ENCODE assay signal across 8 cellular contexts in genomic region chr6:34887753-34888440, GRCh38. TPM values are rescaled to one million over a fixed set of nuclear protein-coding genes. Genes with fewer than 3 reads are reported as not detected.
A peak's percentile ranks its signal among the peaks of the same experiment; 100 is the strongest.
DNase-seq lines count a peak whose midpoint lies in the region; ATAC-seq, FAIRE-seq and TF ChIP-seq lines count a peak whose summit lies in the region.

Gene TAF11, minus strand, starts transcription at chr6:34888042. Its CDS starts 85 bp downstream, at chr6:34887957.

- TF ChIP-seq CTCF in DOHH2 (IDR thresholded peaks at IDR 0.05; ENCODE audit: low read depth, low read length, poor library complexity, severe bottlenecking) (no peak), fibroblast of lung (conservative IDR thresholded peaks at IDR 0.05 in 1 of 2, IDR thresholded peaks at IDR 0.05 in 1 of 2; ENCODE audit: low read depth in 1 of 2, low read length in 2 of 2) (no peak)

- H2AFZ ChIP-seq in fibroblast of lung (ENCODE audit: low read length) = peak within 1 kb of the TSS; percentile 95

- no peaks in the 10 kb centered on the region for H3K9me2 ChIP-seq in DOHH2 (replicated peaks; ENCODE audit: control insufficient read depth, low read length)

- H3K27me3 ChIP-seq in DOHH2 (ENCODE audit: control insufficient read depth, low read length) (no peaks in the 10 kb centered on the region), fibroblast of lung (ENCODE audit: control insufficient read depth, insufficient read depth, low read length) (no peaks in the 10 kb centered on the region)
- no peaks in the 10 kb centered on the region for H3K27me3 ChIP-seq in naive thymus-derived CD4-positive, alpha-beta T cell (ENCODE audit: control insufficient read depth in 2 of 2, insufficient read depth in 2 of 2, low read length in 2 of 2)

- peaks cover 24% of the 10 kb centered on the region for H3K4me1 Mint-ChIP-seq in activated T-helper 2 cell treated with anti-CD3 and anti-CD28 coated beads, Interferon-gamma antibody, Interleukin-2, Interleukin-4, amounts not matched to agents 10 μg/mL and 5 μg/mL and 100 μg/mL, durations not matched to agents 14 hours and 24 hours and 36 hours (ENCODE audit: low read depth)
- peaks cover 41 to 71% (median 58%) of the 10 kb centered on the region in 7 donors for H3K4me1 Mint-ChIP-seq in naive thymus-derived CD4-positive, alpha-beta T cell
- H3K4me1 Mint-ChIP-seq in stimulated activated memory B cell treated with anti-CD40 and anti-IgM and Interleukin-4, amounts not matched to agents 10 μg/mL and 1 μg/mL and 100 μg/mL, for 72 hours = peaks cover 56% of the 10 kb centered on the region

- peak within 1 kb of the TSS; percentile 93 for H3K9ac ChIP-seq in fibroblast of lung (ENCODE audit: insufficient read depth, low read length)

- H3K36me3 ChIP-seq in DOHH2 (ENCODE audit: control insufficient read depth, low read length) = peaks cover 29% of the 10 kb centered on the region
- no peaks in the 10 kb centered on the region for H3K36me3 ChIP-seq in fibroblast of lung (ENCODE audit: control insufficient read depth, insufficient read depth, low read length)
- peaks cover 0 to 17% (median 0%) of the 10 kb centered on the region in 3 experiments for H3K36me3 ChIP-seq in naive thymus-derived CD4-positive, alpha-beta T cell (ENCODE audit: control insufficient read depth in 2 of 3, insufficient read depth in 3 of 3, low read length in 3 of 3)

- H3K4me3 ChIP-seq in DOHH2 (ENCODE audit: low read length) = peak within 1 kb of the TSS; percentile 100
- peak within 1 kb of the TSS; percentile 87 to 100 (median 92) for H3K4me3 ChIP-seq in fibroblast of lung (replicated peaks in 1 of 4; ENCODE audit: control extremely low read depth in 1 of 4, insufficient read depth in 1 of 4, low read depth in 3 of 4, low read length in 4 of 4)
- H3K4me3 ChIP-seq in naive thymus-derived CD4-positive, alpha-beta T cell (ENCODE audit: low read length) = peak within 1 kb of the TSS; percentile 94

- CTCF ChIA-PET in naive thymus-derived CD4-positive, alpha-beta T cell (lab: Charles Lee) = interaction anchor here (0.6 to 1.6 kb wide), 2 partner anchors 9 to 97 kb away, joined by 3 to 6 read pairs; partner anchors contain the start of gene BLTP3A

- peak within 1 kb of the TSS; percentile 97 for H3K4me3 Mint-ChIP-seq in activated T-helper 2 cell treated with anti-CD3 and anti-CD28 coated beads, Interferon-gamma antibody, Interleukin-2, Interleukin-4, amounts not matched to agents 10 μg/mL and 5 μg/mL and 100 μg/mL, durations not matched to agents 14 hours and 24 hours and 36 hours (ENCODE audit: low read depth)
- peak within 1 kb of the TSS; percentile 92 to 100 (median 100) for H3K4me3 Mint-ChIP-seq in naive thymus-derived CD4-positive, alpha-beta T cell
- H3K4me3 Mint-ChIP-seq in stimulated activated memory B cell treated with anti-CD40 and anti-IgM and Interleukin-4, amounts not matched to agents 10 μg/mL and 1 μg/mL and 100 μg/mL, for 72 hours = peak within 1 kb of the TSS; percentile 99

- peak; percentile 80 for TF ChIP-seq POLR2A in H54 (IDR thresholded peaks at IDR 0.05; ENCODE audit: low read depth, low read length)
- peak; percentile 97 for TF ChIP-seq POLR2A in Raji (IDR thresholded peaks at IDR 0.05; ENCODE audit: insufficient read depth, low read depth, low read length)

- H3K4me1 ChIP-seq in DOHH2 (ENCODE audit: control insufficient read depth, low read length) (peaks cover 21% of the 10 kb centered on the region), fibroblast of lung (ENCODE audit: control insufficient read depth, extremely low read depth, insufficient read depth, low read length) (no peaks in the 10 kb centered on the region)
- peaks cover 15 to 18% of the 10 kb centered on the region in 2 donors for H3K4me1 ChIP-seq in naive thymus-derived CD4-positive, alpha-beta T cell (ENCODE audit: control insufficient read depth in 2 of 2, insufficient read depth in 2 of 2, low read length in 2 of 2)

- intact Hi-C loops in activated T-helper 2 cell treated with anti-CD3 and anti-CD28 coated beads, Interferon-gamma antibody, Interleukin-2, Interleukin-4, amounts not matched to agents 10 μg/mL and 5 μg/mL and 100 μg/mL, durations not matched to agents 14 hours and 24 hours and 36 hours (cut with micrococcal nuclease) = loop anchor here (1.0 to 10.0 kb wide), 2 partner anchors 93 to 131 kb away; partner anchors contain the start of genes BLTP3A and SNRPC
- intact Hi-C loops in naive thymus-derived CD4-positive, alpha-beta T cell (cut with micrococcal nuclease) = loop anchor here (1.0 to 5.0 kb wide), 14 partner anchors 24 to 1099 kb away; partner anchors contain the start of genes HMGA1 (in 2 of the 2), BLTP3A (in 1 of the 2), ILRUN (in 1 of the 2) and LEMD2 (in 1 of the 2)

- peaks cover 66% of the 10 kb centered on the region for H3K79me2 ChIP-seq in DOHH2 (ENCODE audit: control insufficient read depth, low read length)
- peaks cover 15% of the 10 kb centered on the region for H3K79me2 ChIP-seq in fibroblast of lung (ENCODE audit: control insufficient read depth, insufficient read depth, low read length)

- FAIRE-seq in H54 (lab: Jason Lieb, UNC) = peak; percentile 94

- peak; percentile 80 for ATAC-seq in naive thymus-derived CD4-positive, alpha-beta T cell
- peak; percentile 86 for ATAC-seq in stimulated activated memory B cell treated with anti-CD40 and anti-IgM and Interleukin-4, amounts not matched to agents 10 μg/mL and 1 μg/mL and 100 μg/mL, for 72 hours

- 0 out of 2 replicates have a peak, but pooled peaks cover 8% of the 10 kb centered on the region for H3F3A ChIP-seq in DOHH2 (ENCODE audit: control insufficient read depth, insufficient read depth)

- peaks cover 11% of the 10 kb centered on the region for H3K27me3 Mint-ChIP-seq in activated T-helper 2 cell treated with anti-CD3 and anti-CD28 coated beads, Interferon-gamma antibody, Interleukin-2, Interleukin-4, amounts not matched to agents 10 μg/mL and 5 μg/mL and 100 μg/mL, durations not matched to agents 14 hours and 24 hours and 36 hours (ENCODE audit: low read depth)
- peaks cover 0 to 16% (median 0%) of the 10 kb centered on the region in 5 donors for H3K27me3 Mint-ChIP-seq in naive thymus-derived CD4-positive, alpha-beta T cell
- H3K27me3 Mint-ChIP-seq in stimulated activated memory B cell treated with anti-CD40 and anti-IgM and Interleukin-4, amounts not matched to agents 10 μg/mL and 1 μg/mL and 100 μg/mL, for 72 hours = no peaks in the 10 kb centered on the region

- no peaks in the 10 kb centered on the region for H3K9me3 ChIP-seq in DOHH2 (ENCODE audit: control insufficient read depth, insufficient read depth, low read length)
- no peaks in the 10 kb centered on the region for H3K9me3 ChIP-seq in fibroblast of lung (ENCODE audit: control insufficient read depth, insufficient read depth, low read depth, low read length)
- H3K9me3 ChIP-seq in naive thymus-derived CD4-positive, alpha-beta T cell (ENCODE audit: control insufficient read depth in 2 of 3, low read length in 3 of 3) = no peaks in the 10 kb centered on the region

- H3K4me2 ChIP-seq in DOHH2 (ENCODE audit: low read length) (peak within 1 kb of the TSS; percentile 63), fibroblast of lung (ENCODE audit: extremely low read depth, insufficient read depth, low read length) (peak within 1 kb of the TSS; percentile 99)

- H3K36me3 Mint-ChIP-seq in activated T-helper 2 cell treated with anti-CD3 and anti-CD28 coated beads, Interferon-gamma antibody, Interleukin-2, Interleukin-4, amounts not matched to agents 10 μg/mL and 5 μg/mL and 100 μg/mL, durations not matched to agents 14 hours and 24 hours and 36 hours (ENCODE audit: low read depth) = peaks cover 27% of the 10 kb centered on the region
- H3K36me3 Mint-ChIP-seq in naive thymus-derived CD4-positive, alpha-beta T cell = peaks cover 10 to 23% (median 16%) of the 10 kb centered on the region in 5 donors
- H3K36me3 Mint-ChIP-seq in stimulated activated memory B cell treated with anti-CD40 and anti-IgM and Interleukin-4, amounts not matched to agents 10 μg/mL and 1 μg/mL and 100 μg/mL, for 72 hours = peaks cover 24% of the 10 kb centered on the region

- H4K20me1 ChIP-seq in DOHH2 (ENCODE audit: control insufficient read depth, insufficient read depth, low read depth, low read length) = no peaks in the 10 kb centered on the region
- no peaks in the 10 kb centered on the region for H4K20me1 ChIP-seq in fibroblast of lung (ENCODE audit: control insufficient read depth, extremely low read depth, insufficient read depth, low read length)

- H3K27ac ChIP-seq in DOHH2 (ENCODE audit: low read depth, low read length) (peak within 1 kb of the TSS; percentile 62), fibroblast of lung (ENCODE audit: insufficient read depth, low read length) (peak within 1 kb of the TSS; percentile 94)
- peak within 1 kb of the TSS; percentile 95 for H3K27ac ChIP-seq in naive thymus-derived CD4-positive, alpha-beta T cell (ENCODE audit: low read depth, low read length)

- peak within 1 kb of the TSS; percentile 96 for H3K27ac Mint-ChIP-seq in activated T-helper 2 cell treated with anti-CD3 and anti-CD28 coated beads, Interferon-gamma antibody, Interleukin-2, Interleukin-4, amounts not matched to agents 10 μg/mL and 5 μg/mL and 100 μg/mL, durations not matched to agents 14 hours and 24 hours and 36 hours
- H3K27ac Mint-ChIP-seq in naive thymus-derived CD4-positive, alpha-beta T cell = peak within 1 kb of the TSS; percentile 99 to 100 (median 100)
- peak within 1 kb of the TSS; percentile 97 for H3K27ac Mint-ChIP-seq in stimulated activated memory B cell treated with anti-CD40 and anti-IgM and Interleukin-4, amounts not matched to agents 10 μg/mL and 1 μg/mL and 100 μg/mL, for 72 hours

- H3K9me3 Mint-ChIP-seq in activated T-helper 2 cell treated with anti-CD3 and anti-CD28 coated beads, Interferon-gamma antibody, Interleukin-2, Interleukin-4, amounts not matched to agents 10 μg/mL and 5 μg/mL and 100 μg/mL, durations not matched to agents 14 hours and 24 hours and 36 hours = no peaks in the 10 kb centered on the region
- peaks cover 0 to 5% (median 0%) of the 10 kb centered on the region in 11 donors for H3K9me3 Mint-ChIP-seq in naive thymus-derived CD4-positive, alpha-beta T cell
- peaks cover 4% of the 10 kb centered on the region for H3K9me3 Mint-ChIP-seq in stimulated activated memory B cell treated with anti-CD40 and anti-IgM and Interleukin-4, amounts not matched to agents 10 μg/mL and 1 μg/mL and 100 μg/mL, for 72 hours

- POLR2A ChIA-PET in naive thymus-derived CD4-positive, alpha-beta T cell (lab: Charles Lee) = interaction anchor here (1.1 to 4.0 kb wide), 11 partner anchors 10 to 664 kb away, joined by 3 to 44 read pairs (median 4); partner anchors contain the start of genes BLTP3A and SNRPC

- DNase-seq in H54 (ENCODE audit: insufficient read length, low spot score) (peak; percentile 83), M059J (ENCODE audit: low read depth) (peak; percentile 98), fibroblast of lung (ENCODE audit: low read depth in 2 of 2) (peak; percentile 94 to 96)
- peak; percentile 86 for DNase-seq in activated T-helper 2 cell treated with anti-CD3 and anti-CD28 coated beads, Interferon-gamma antibody, Interleukin-2, Interleukin-4, amounts not matched to agents 10 μg/mL and 5 μg/mL and 100 μg/mL, durations not matched to agents 14 hours and 24 hours and 36 hours (ENCODE audit: low spot score)
- DNase-seq in naive thymus-derived CD4-positive, alpha-beta T cell = peak; percentile 73 to 91 (median 88)

RNA-seq across cellular contexts. Expression of gene TAF11, which starts in this region (rescaled TPM):
- total RNA-seq in M059J (2014; rRNA removed; shearing (Covaris generic)) = 55.9 and 78.5 TPM in 2 replicates
- 31.6 and 34.0 TPM in 2 replicates for total RNA-seq in activated T-helper 2 cell treated with anti-CD3 and anti-CD28 coated beads, Interferon-gamma antibody, Interleukin-2, Interleukin-4, amounts not matched to agents 10 μg/mL and 5 μg/mL and 100 μg/mL, durations not matched to agents 14 hours and 24 hours and 36 hours
- total RNA-seq in fibroblast of lung = 13.9 and 16.9 TPM in 2 replicates
- polyA plus RNA-seq in fibroblast of lung = 23.6 and 35.6 TPM in 2 replicates
- 17.9 and 23.5 TPM in 2 replicates for polyA plus RNA-seq in fibroblast of lung (2012)
- polyA minus RNA-seq in fibroblast of lung (ENCODE audit: low replicate concordance) = 6.8 and 9.7 TPM in 2 replicates
- 10 to 100 TPM; 25.4 to 35.1 (median 29.4) TPM for total RNA-seq in naive thymus-derived CD4-positive, alpha-beta T cell
- 10 to 100 TPM; 17.3 to 18.4 TPM for polyA plus RNA-seq in naive thymus-derived CD4-positive, alpha-beta T cell

Comparison
In these comparisons a context has a peak if more than half of its experiments do, and no peak if none do; other contexts are left out.
1. Peak in every context shown above with its lines: DNase-seq, ATAC-seq, H3K4me3 ChIP-seq and H3K27ac ChIP-seq.